Comparison of ENCODE assay signal across 1 cellular context in genomic region chr2:127187081-127187775, GRCh38.
TF ChIP-seq lines count a peak whose summit lies in the region.

No MANE protein-coding gene starts in this region.

TF ChIP-seq in HepG2, 621 proteins besides CTCF, POLR2A, EP300 and RAD21:
- no peak for TF ChIP-seq CBX5 (CRISPR knock-in tag; IDR thresholded peaks at IDR 0.05; ENCODE audit: borderline replicate concordance)
- no peak for TF ChIP-seq MTF2 (CRISPR knock-in tag; IDR thresholded peaks at IDR 0.05; ENCODE audit: borderline replicate concordance)
- TF ChIP-seq ZNF34 (CRISPR knock-in tag; IDR thresholded peaks at IDR 0.05; ENCODE audit: borderline replicate concordance): no peak
- no peak for TF ChIP-seq ZBTB8A (CRISPR knock-in tag; IDR thresholded peaks at IDR 0.05; ENCODE audit: borderline replicate concordance, low read depth)
- no peak for TF ChIP-seq ZFP36L2 (CRISPR knock-in tag; IDR thresholded peaks at IDR 0.05)
- TF ChIP-seq ZNF160 (CRISPR knock-in tag; IDR thresholded peaks at IDR 0.05): no peak
- TF ChIP-seq, protein P1, sequence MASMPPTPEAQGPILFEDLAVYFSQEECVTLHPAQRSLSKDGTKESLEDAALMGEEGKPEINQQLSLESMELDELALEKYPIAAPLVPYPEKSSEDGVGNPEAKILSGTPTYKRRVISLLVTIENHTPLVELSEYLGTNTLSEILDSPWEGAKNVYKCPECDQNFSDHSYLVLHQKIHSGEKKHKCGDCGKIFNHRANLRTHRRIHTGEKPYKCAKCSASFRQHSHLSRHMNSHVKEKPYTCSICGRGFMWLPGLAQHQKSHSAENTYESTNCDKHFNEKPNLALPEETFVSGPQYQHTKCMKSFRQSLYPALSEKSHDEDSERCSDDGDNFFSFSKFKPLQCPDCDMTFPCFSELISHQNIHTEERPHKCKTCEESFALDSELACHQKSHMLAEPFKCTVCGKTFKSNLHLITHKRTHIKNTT (CRISPR knock-in tag; IDR thresholded peaks at IDR 0.05): no peak
- TF ChIP-seq ZNF354B (CRISPR knock-in tag; IDR thresholded peaks at IDR 0.05): no peak
- TF ChIP-seq HCFC1 (IDR thresholded peaks at IDR 0.05; ENCODE audit: low read depth, low read length): no peak
- no peak for TF ChIP-seq POLR2AphosphoS2 (IDR thresholded peaks at IDR 0.05; ENCODE audit: low read depth, low read length)
- no peak for TF ChIP-seq ZNF510 (CRISPR knock-in tag; IDR thresholded peaks at IDR 0.05; ENCODE audit: low read depth)
- TF ChIP-seq FIP1L1 (IDR thresholded peaks at IDR 0.05; ENCODE audit: borderline replicate concordance, insufficient read depth, low read depth, low read length): no peak
- TF ChIP-seq MEIS1 (CRISPR knock-in tag; IDR thresholded peaks at IDR 0.05; ENCODE audit: borderline replicate concordance): no peak
- no peak for TF ChIP-seq ZNF337 (CRISPR knock-in tag; IDR thresholded peaks at IDR 0.05; ENCODE audit: borderline replicate concordance, low read depth)
- TF ChIP-seq ZNF441 (CRISPR knock-in tag; IDR thresholded peaks at IDR 0.05; ENCODE audit: borderline replicate concordance): no peak
- TF ChIP-seq DR1 (CRISPR knock-in tag; IDR thresholded peaks at IDR 0.05): no peak
- TF ChIP-seq ZNF780A (CRISPR knock-in tag; IDR thresholded peaks at IDR 0.05): no peak
